Comparison of ENCODE assay signal across 1 cellular context in genomic region chr16:57462209-57462977, GRCh38.
TF ChIP-seq lines count a peak whose summit lies in the region.

Gene POLR2C, plus strand, starts transcription at chr16:57462679. Its CDS starts 46 bp downstream, at chr16:57462725.

TF ChIP-seq in K562, 482 proteins besides CTCF, POLR2A, EP300 and RAD21 (continued from another document):
- TF ChIP-seq PCBP1 (IDR thresholded peaks at IDR 0.05; ENCODE audit: low read depth, low read length, poor library complexity, severe bottlenecking): no peak
- TF ChIP-seq ZNF324 (CRISPR knock-in tag; IDR thresholded peaks at IDR 0.05): no peak
- TF ChIP-seq CBFB (CRISPR knock-in tag; IDR thresholded peaks at IDR 0.05): no peak
- no peak for TF ChIP-seq KAT8 (IDR thresholded peaks at IDR 0.05; ENCODE audit: low read depth)
- TF ChIP-seq POLR3G (IDR thresholded peaks at IDR 0.05; ENCODE audit: extremely low read depth, insufficient read length, insufficient replicate concordance): no peak
- peak in 1 of 2 experiments; percentile 82; a peak in 2 of 4 replicates for TF ChIP-seq ZMIZ1 (IDR thresholded peaks at IDR 0.05; ENCODE audit: low read depth in 2 of 2, low read length in 2 of 2)
